4 cellular contexts compared by ENCODE assay signal in the genomic region with DNA sequence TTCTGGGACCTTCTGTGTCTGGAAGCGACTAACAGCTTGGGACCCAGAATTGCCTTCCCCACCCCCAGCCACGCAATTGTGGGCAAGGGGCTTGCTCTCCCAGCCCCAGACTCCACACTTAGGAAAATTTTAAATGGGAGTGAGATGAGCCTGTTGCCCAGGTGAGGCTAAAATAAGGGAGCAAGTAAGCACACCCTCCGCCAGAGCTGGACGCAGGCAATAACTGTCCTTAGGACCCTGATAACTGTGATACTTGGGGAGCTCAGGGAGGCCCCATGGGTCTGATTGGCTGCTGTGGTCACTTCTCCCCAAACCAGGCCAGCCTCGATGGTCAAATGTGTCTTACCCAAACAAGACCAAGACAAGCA. TPM values are rescaled to one million over a fixed set of nuclear protein-coding genes. Genes with fewer than 3 reads are reported as not detected.
"Had no signal": no experiment of that assay in that cellular context is flagged by ENCODE, and none has a peak within 500 bp of the region (broad histone marks: within the 10 kb centered on the region; RNA-seq: fewer than 3 reads in every experiment).

No MANE protein-coding gene starts in this region.

- ATAC-seq: GM12878 had no signal

- DNase-seq: GDM1, GF-D8 had no signal

- H3K4me3 ChIP-seq: GM12878 had no signal

RNA-seq across cellular contexts. Expression of gene ABO, which starts 13.3 kb away (rescaled TPM):
- total RNA-seq: G401, GM12878 had no signal

RNA-seq across cellular contexts. Expression of gene OBP2B, which starts 52.7 kb away (rescaled TPM):
- total RNA-seq: G401, GM12878 had no signal
- polyA plus RNA-seq: GM12878 had no signal
